Comparison of ENCODE assay signal across 32 cellular contexts in genomic region chr6:139961190-139961589, GRCh38.
"Had no signal": no experiment of that assay in that cellular context is flagged by ENCODE, and none has a peak within 500 bp of the region (broad histone marks: within the 10 kb centered on the region; RNA-seq: fewer than 3 reads in every experiment).

No MANE protein-coding gene starts in this region.

- H3K36me3 Mint-ChIP-seq: activated CD4-positive, alpha-beta memory T cell treated with anti-CD3 and anti-CD28 coated beads for 36 hours; activated naive CD4-positive, alpha-beta T cell treated with anti-CD3 and anti-CD28 coated beads, Interleukin-2, amount 10 ng/mL, durations not matched to agents 7 days and 5 days; immature natural killer cell had no signal

- FAIRE-seq: small intestine, urothelium cell line had no signal

- H3K27me3 ChIP-seq: brain microvascular endothelial cell, gastroesophageal sphincter, left lung, neutrophil, ovary, sigmoid colon, transverse colon had no signal

- H3K9me3 ChIP-seq: gastroesophageal sphincter, left lung, neutrophil, ovary, prostate gland, sigmoid colon, transverse colon had no signal

- H3K27ac Mint-ChIP-seq: activated CD4-positive, alpha-beta memory T cell treated with anti-CD3 and anti-CD28 coated beads for 36 hours; activated CD4-positive, alpha-beta T cell treated with anti-CD3 and anti-CD28 coated beads, Interleukin-2, amount 10 ng/mL, durations not matched to agents 24 days and 14 days; activated naive CD4-positive, alpha-beta T cell treated with anti-CD3 and anti-CD28 coated beads, Interleukin-2, amount 10 ng/mL, durations not matched to agents 7 days and 5 days; activated T-cell treated with anti-CD3 and anti-CD28 coated beads, Interleukin-2, amount 50 U/mL, for 24 hours; effector memory CD8-positive, alpha-beta T cell; immature natural killer cell; nephron progenitor cell; T-helper 2 cell treated with Interferon-gamma antibody and Interleukin-4, amounts not matched to agents 5 μg/mL and 100 μg/mL, for 36 hours had no signal

- ATAC-seq: activated CD4-positive, CD25-positive, alpha-beta regulatory T cell treated with anti-CD3 and anti-CD28 coated beads, Interleukin-2, amount 50 U/mL, for 24 hours; effector memory CD8-positive, alpha-beta T cell; gastroesophageal sphincter; left lung had no signal

- H3K4me1 ChIP-seq: prostate gland had no signal

- H3K4me3 ChIP-seq: coronary artery, gastroesophageal sphincter, left lung, ovary, prostate gland, sigmoid colon, transverse colon had no signal

- H3K9me3 Mint-ChIP-seq: activated CD4-positive, alpha-beta memory T cell treated with anti-CD3 and anti-CD28 coated beads for 36 hours; activated CD4-positive, alpha-beta T cell treated with anti-CD3 and anti-CD28 coated beads, Interleukin-2, amount 10 ng/mL, durations not matched to agents 24 days and 14 days; activated naive CD4-positive, alpha-beta T cell treated with anti-CD3 and anti-CD28 coated beads, Interleukin-2, amount 10 ng/mL, durations not matched to agents 7 days and 5 days; activated T-cell treated with anti-CD3 and anti-CD28 coated beads, Interleukin-2, amount 50 U/mL, for 24 hours; effector memory CD8-positive, alpha-beta T cell; immature natural killer cell; T-helper 2 cell treated with Interferon-gamma antibody and Interleukin-4, amounts not matched to agents 5 μg/mL and 100 μg/mL, for 36 hours had no signal

- H3K4me1 Mint-ChIP-seq: activated CD4-positive, alpha-beta T cell treated with anti-CD3 and anti-CD28 coated beads, Interleukin-2, amount 10 ng/mL, durations not matched to agents 24 days and 14 days; activated naive CD4-positive, alpha-beta T cell treated with anti-CD3 and anti-CD28 coated beads, Interleukin-2, amount 10 ng/mL, durations not matched to agents 7 days and 5 days; immature natural killer cell had no signal

- H3K36me3 ChIP-seq: brain microvascular endothelial cell, gastroesophageal sphincter, left lung, neutrophil, ovary, prostate gland, sigmoid colon, transverse colon had no signal

- H3K27me3 Mint-ChIP-seq: activated CD4-positive, alpha-beta T cell treated with anti-CD3 and anti-CD28 coated beads, Interleukin-2, amount 10 ng/mL, durations not matched to agents 24 days and 14 days; activated naive CD4-positive, alpha-beta T cell treated with anti-CD3 and anti-CD28 coated beads, Interleukin-2, amount 10 ng/mL, durations not matched to agents 7 days and 5 days; activated T-cell treated with anti-CD3 and anti-CD28 coated beads, Interleukin-2, amount 50 U/mL, for 24 hours had no signal

- H3K27ac ChIP-seq: brain microvascular endothelial cell, coronary artery, gastroesophageal sphincter, left lung, neutrophil, ovary, prostate gland, transverse colon had no signal

- H3K4me3 Mint-ChIP-seq: activated CD4-positive, alpha-beta memory T cell treated with anti-CD3 and anti-CD28 coated beads for 36 hours; activated CD4-positive, alpha-beta T cell treated with anti-CD3 and anti-CD28 coated beads, Interleukin-2, amount 10 ng/mL, durations not matched to agents 24 days and 14 days; activated naive CD4-positive, alpha-beta T cell treated with anti-CD3 and anti-CD28 coated beads, Interleukin-2, amount 10 ng/mL, durations not matched to agents 7 days and 5 days; activated T-cell treated with anti-CD3 and anti-CD28 coated beads, Interleukin-2, amount 50 U/mL, for 24 hours; effector memory CD8-positive, alpha-beta T cell; immature natural killer cell; nephron progenitor cell; T-helper 2 cell treated with Interferon-gamma antibody and Interleukin-4, amounts not matched to agents 5 μg/mL and 100 μg/mL, for 36 hours had no signal

- DNase-seq: activated CD4-positive, alpha-beta memory T cell treated with anti-CD3 and anti-CD28 coated beads for 36 hours; activated CD4-positive, alpha-beta T cell treated with anti-CD3 and anti-CD28 coated beads, Interleukin-2, amount 10 ng/mL, durations not matched to agents 24 days and 14 days; activated CD8-positive, alpha-beta memory T cell treated with anti-CD3 and anti-CD28 coated beads, Interleukin-2, amount 50 U/mL, for 4 hours; activated gamma-delta T cell; activated naive CD4-positive, alpha-beta T cell treated with anti-CD3 and anti-CD28 coated beads, Interleukin-2, amount 10 ng/mL, durations not matched to agents 7 days and 5 days; activated T-cell treated with anti-CD3 and anti-CD28 coated beads, Interleukin-2, amount 50 U/mL, for 24 hours; amniotic stem cell; brain microvascular endothelial cell; effector memory CD8-positive, alpha-beta T cell; erythroblast; head of caudate nucleus; hypothalamus; immature natural killer cell; left lung; mammary epithelial cell; nephron progenitor cell; ovary; retina; sigmoid colon; small intestine; stimulated activated CD4-positive, alpha-beta T cell treated with anti-CD3 and anti-CD28 coated beads, Interleukin-1b, Interleukin-23, amount 100 ng/mL, for 48 hours; stimulated activated CD4-positive, alpha-beta T cell treated with anti-CD3 and anti-CD28 coated beads, Interleukin-4, amount 100 ng/mL, for 4 hours; stimulated activated naive CD4-positive, alpha-beta T cell; T-helper 1 cell; transverse colon had no signal
